In the genomic region with DNA sequence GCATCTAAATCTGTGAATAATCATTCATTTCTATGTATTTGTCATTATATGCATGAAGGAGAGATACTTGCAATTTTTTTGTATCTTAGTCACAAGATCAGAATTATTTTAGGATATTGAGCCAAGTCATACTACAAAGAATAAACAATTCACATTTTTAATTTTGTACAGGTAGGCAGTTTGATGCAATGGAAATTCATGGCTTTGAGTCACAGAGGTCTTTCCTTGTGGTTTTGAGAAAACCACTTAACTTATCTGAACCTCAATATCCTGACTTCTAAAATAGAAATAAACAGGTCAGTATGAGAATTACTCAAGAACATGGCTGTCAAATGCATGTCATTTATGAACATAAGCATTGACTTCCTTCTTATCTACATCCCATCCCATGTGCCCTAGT, we compare ENCODE assay signal across 21 cellular contexts.
DNase-seq lines count a peak whose midpoint lies in the region; ATAC-seq, FAIRE-seq and TF ChIP-seq lines count a peak whose summit lies in the region.
"Had no signal": no experiment of that assay in that cellular context is flagged by ENCODE, and none has a peak within 500 bp of the region (broad histone marks: within the 10 kb centered on the region; RNA-seq: fewer than 3 reads in every experiment).

No MANE protein-coding gene starts in this region.

- H3K27ac ChIP-seq in cardiac muscle cell (peak overlapping the region; percentile 72), right cardiac atrium (ENCODE audit: low read length) (no peak overlapping the region), RWPE1 (no peak overlapping the region)
- H3K27ac ChIP-seq: BLaER1, upper lobe of right lung had no signal

- POLR2A ChIA-PET in RWPE1 (lab: Yijun Ruan, JAX; ENCODE audit: low non-redundant PET) = no interaction called here

- intact Hi-C loops in right cardiac atrium (cut with DNase I) = no loop called here

- CTCF ChIA-PET in RWPE1 (lab: Yijun Ruan, JAX) = no interaction called here

- H3K9me3 ChIP-seq in cardiac muscle cell (ENCODE audit: low read depth) = no peaks in the 10 kb centered on the region
- H3K9me3 ChIP-seq in right cardiac atrium (ENCODE audit: control insufficient read depth, low read length) = no peaks in the 10 kb centered on the region
- no peaks in the 10 kb centered on the region for H3K9me3 ChIP-seq in BE2C
- H3K9me3 ChIP-seq: BLaER1, HAP-1, upper lobe of right lung had no signal

- no peak for FAIRE-seq in urothelium cell line (lab: Jason Lieb, UNC)
- FAIRE-seq: A204.1, colon, endometrium had no signal

- H3K4me3 ChIP-seq in cardiac muscle cell (no peak overlapping the region), right cardiac atrium (ENCODE audit: low read length) (no peak overlapping the region), epithelial cell of esophagus (ENCODE audit: low read length) (no peak overlapping the region), BE2C (ENCODE audit: low read depth, low read length) (no peak overlapping the region)
- H3K4me3 ChIP-seq: BLaER1, HAP-1, upper lobe of right lung had no signal

- TF ChIP-seq CTCF in cardiac muscle cell (IDR thresholded peaks at IDR 0.05; ENCODE audit: low read depth, low read length) (no peak), RWPE1 (conservative IDR thresholded peaks at IDR 0.05; ENCODE audit: low read depth) (no peak), epithelial cell of esophagus (IDR thresholded peaks at IDR 0.05; ENCODE audit: insufficient read depth, low read depth, low read length, missing control alignments) (no peak), BE2C (IDR thresholded peaks at IDR 0.05; ENCODE audit: low read depth, low read length) (no peak)

- H3K4me1 ChIP-seq in cardiac muscle cell (ENCODE audit: low read depth) = peaks cover 51% of the 10 kb centered on the region
- H3K4me1 ChIP-seq in right cardiac atrium (ENCODE audit: control insufficient read depth, insufficient read depth, low read length) = no peaks in the 10 kb centered on the region
- H3K4me1 ChIP-seq in BE2C = no peaks in the 10 kb centered on the region
- H3K4me1 ChIP-seq: HAP-1, upper lobe of right lung had no signal

- H3K36me3 ChIP-seq in cardiac muscle cell = no peaks in the 10 kb centered on the region
- no peaks in the 10 kb centered on the region for H3K36me3 ChIP-seq in BE2C
- H3K36me3 ChIP-seq: BLaER1, HAP-1, upper lobe of right lung had no signal

- ATAC-seq in right cardiac atrium = no peak
- no peak for ATAC-seq in GM21528 (IDR thresholded peaks at IDR 0.05; ENCODE audit: low FRiP score, unreplicated experiment)
- ATAC-seq: upper lobe of right lung had no signal

- no peaks in the 10 kb centered on the region for H3K27me3 ChIP-seq in cardiac muscle cell
- H3K27me3 ChIP-seq in right cardiac atrium (ENCODE audit: control insufficient read depth, insufficient read depth) = no peaks in the 10 kb centered on the region
- H3K27me3 ChIP-seq in BE2C = no peaks in the 10 kb centered on the region
- H3K27me3 ChIP-seq: upper lobe of right lung had no signal

- DNase-seq in cardiac muscle cell (ENCODE audit: low read depth in 1 of 2, low spot score in 1 of 2) (peak in 1 of 2 donors; percentile 12), right cardiac atrium (no peak), RWPE1 (ENCODE audit: low spot score) (peak; percentile 2), epithelial cell of esophagus (ENCODE audit: low read depth) (peak; percentile 47), urothelium cell line (ENCODE audit: low spot score) (peak; percentile 1), germinal center (ENCODE audit: low spot score) (no peak), BE2C (no peak)
- DNase-seq: activated gamma-delta T cell treated with Interleukin-2 at 50 U/mL for 16 hours, KBM-7, kidney glomerular epithelial cell, mesendoderm, NCI-H2029 treated with DMSO at 0.1 percent for 48 hours, NCI-H446 treated with DMSO at 0.1 percent for 48 hours, T-helper 1 cell, upper lobe of right lung had no signal

Comparison
In these comparisons a context has a peak if more than half of its experiments do, and no peak if none do; other contexts are left out.
1. DNase-seq: peak in RWPE1 (single experiment), epithelial cell of esophagus (single experiment) and urothelium cell line (single experiment); none in right cardiac atrium (0 of 3), germinal center (single experiment) and BE2C (single experiment).